ENCODE assay signal across 20 cellular contexts in the genomic region with DNA sequence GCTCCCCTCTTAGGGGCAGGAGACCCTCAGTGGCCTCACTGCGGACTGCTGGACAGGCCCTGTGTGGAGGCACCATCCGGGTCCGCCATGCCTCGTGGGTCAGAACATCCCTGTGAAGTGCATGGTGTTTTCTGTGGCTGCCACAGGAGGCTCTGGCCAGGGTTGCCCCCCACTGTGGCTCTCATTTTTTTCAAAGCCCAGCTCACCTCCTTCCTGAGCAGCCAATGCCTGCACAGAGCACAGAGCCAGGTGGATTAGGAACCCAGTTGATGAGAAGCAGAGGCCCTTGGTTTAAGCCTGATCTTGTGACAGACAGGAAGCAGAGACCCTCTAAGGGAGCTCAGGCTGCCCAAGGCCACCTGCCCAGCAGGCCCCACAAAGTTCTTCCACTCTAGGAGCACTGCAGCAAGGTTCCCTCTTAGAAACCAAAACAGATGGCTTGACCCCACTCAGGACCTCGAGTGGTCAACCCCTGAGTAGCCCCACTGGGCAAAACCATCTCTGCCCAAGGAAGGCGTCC. TPM values are rescaled to one million over a fixed set of nuclear protein-coding genes. Genes with fewer than 3 reads are reported as not detected.
DNase-seq lines count a peak whose midpoint lies in the region; ATAC-seq and TF ChIP-seq lines count a peak whose summit lies in the region.
"Had no signal": no experiment of that assay in that cellular context is flagged by ENCODE, and none has a peak within 500 bp of the region (broad histone marks: within the 10 kb centered on the region; RNA-seq: fewer than 3 reads in every experiment).

No MANE protein-coding gene starts in this region.

- no peak overlapping the region for H3K27ac ChIP-seq in CD8-positive, alpha-beta T cell (ENCODE audit: low read depth, low read length)
- H3K27ac ChIP-seq in coronary artery (no peak overlapping the region), SK-N-SH (ENCODE audit: low read depth in 2 of 2, low read length in 1 of 2) (no peak overlapping the region), prostate gland (no peak overlapping the region)
- H3K27ac ChIP-seq: left lung, SJSA1 had no signal

- TF ChIP-seq CTCF in CD8-positive, alpha-beta T cell (IDR thresholded peaks at IDR 0.05) = no peak
- TF ChIP-seq CTCF in HFF-Myc (IDR thresholded peaks at IDR 0.05; ENCODE audit: low read depth, low read length, missing control alignments) = peak; percentile 0
- TF ChIP-seq CTCF in coronary artery (IDR thresholded peaks at IDR 0.05) = no peak
- TF ChIP-seq CTCF in osteocyte (IDR thresholded peaks at IDR 0.05) = peak; percentile 30
- no peak; the same call in 1 of the 2 replicates for TF ChIP-seq CTCF in SK-N-SH (IDR thresholded peaks at IDR 0.05)
- TF ChIP-seq CTCF in prostate gland (IDR thresholded peaks at IDR 0.05) = no peak

- POLR2A ChIA-PET in CD8-positive, alpha-beta T cell (lab: Charles Lee) = interaction anchor here (2.0 kb wide), 1 partner anchor 24 kb away, joined by 7 read pairs; no protein-coding TSS in a partner anchor
- POLR2A ChIA-PET in SK-N-SH (lab: Yijun Ruan, JAX) = no interaction called here

- no peak overlapping the region for H3K27ac Mint-ChIP-seq in CD8-positive, alpha-beta T cell
- no peak overlapping the region for H3K27ac Mint-ChIP-seq in osteocyte (ENCODE audit: unreplicated experiment)
- H3K27ac Mint-ChIP-seq: activated naive CD8-positive, alpha-beta T cell treated with anti-CD3 and anti-CD28 coated beads, Interleukin-2, amount 50 U/mL, for 24 hours had no signal

- H3K27me3 Mint-ChIP-seq in CD8-positive, alpha-beta T cell (ENCODE audit: low read depth) = no peaks in the 10 kb centered on the region
- H3K27me3 Mint-ChIP-seq in osteocyte (ENCODE audit: unreplicated experiment) = peaks cover 5% of the 10 kb centered on the region

- no peaks in the 10 kb centered on the region for H3K9me3 Mint-ChIP-seq in CD8-positive, alpha-beta T cell
- no peaks in the 10 kb centered on the region for H3K9me3 Mint-ChIP-seq in osteocyte (ENCODE audit: unreplicated experiment)
- H3K9me3 Mint-ChIP-seq: activated naive CD8-positive, alpha-beta T cell treated with anti-CD3 and anti-CD28 coated beads, Interleukin-2, amount 50 U/mL, for 24 hours had no signal

- peaks cover 21% of the 10 kb centered on the region for H3K4me1 ChIP-seq in CD8-positive, alpha-beta T cell (ENCODE audit: insufficient read depth, low read length)
- peaks cover 17 to 47% of the 10 kb centered on the region in 2 experiments for H3K4me1 ChIP-seq in SK-N-SH (ENCODE audit: control insufficient read depth in 1 of 2, insufficient read depth in 2 of 2, low read depth in 1 of 2, low read length in 1 of 2)
- H3K4me1 ChIP-seq in prostate gland (replicated peaks) = peaks cover 11% of the 10 kb centered on the region

- H3K36me3 Mint-ChIP-seq in CD8-positive, alpha-beta T cell = no peaks in the 10 kb centered on the region
- no peaks in the 10 kb centered on the region for H3K36me3 Mint-ChIP-seq in osteocyte (ENCODE audit: unreplicated experiment)

- no peaks in the 10 kb centered on the region for H3K9me3 ChIP-seq in CD8-positive, alpha-beta T cell (ENCODE audit: low read length)
- H3K9me3 ChIP-seq in SK-N-SH = no peaks in the 10 kb centered on the region
- H3K9me3 ChIP-seq in prostate gland = no peaks in the 10 kb centered on the region
- H3K9me3 ChIP-seq: Caco-2, left lung, SJSA1 had no signal

- H3K36me3 ChIP-seq in CD8-positive, alpha-beta T cell (ENCODE audit: insufficient read depth, low read length) = no peaks in the 10 kb centered on the region
- H3K36me3 ChIP-seq in SK-N-SH (replicated peaks in 1 of 2; ENCODE audit: control insufficient read depth in 1 of 2, insufficient read depth in 2 of 2, low read length in 1 of 2) = no peaks in the 10 kb centered on the region
- H3K36me3 ChIP-seq in prostate gland = no peaks in the 10 kb centered on the region
- H3K36me3 ChIP-seq: left lung, SJSA1 had no signal

- H3K9me2 ChIP-seq in SK-N-SH = no peaks in the 10 kb centered on the region

- no peaks in the 10 kb centered on the region for H4K20me1 ChIP-seq in SK-N-SH (ENCODE audit: insufficient read depth)

- peaks cover 7% of the 10 kb centered on the region for H3F3A ChIP-seq in SK-N-SH (replicated peaks; ENCODE audit: insufficient read depth)

- peak overlapping the region; percentile 83 for H3K4me3 Mint-ChIP-seq in CD8-positive, alpha-beta T cell
- no peak overlapping the region for H3K4me3 Mint-ChIP-seq in osteocyte (ENCODE audit: unreplicated experiment)
- H3K4me3 Mint-ChIP-seq: activated naive CD8-positive, alpha-beta T cell treated with anti-CD3 and anti-CD28 coated beads, Interleukin-2, amount 50 U/mL, for 24 hours had no signal

- H3K4me3 ChIP-seq in CD8-positive, alpha-beta T cell (ENCODE audit: low read depth, low read length) = no peak overlapping the region
- H3K4me3 ChIP-seq in HFF-Myc (replicated peaks; ENCODE audit: low read depth, low read length) (peak overlapping the region; percentile 96), coronary artery (no peak overlapping the region), SK-N-SH (ENCODE audit: low read depth in 2 of 2, low read length in 1 of 2) (peak overlapping the region in 1 of 2 experiments; percentile 16; a peak in 1 of 4 replicates), prostate gland (no peak overlapping the region)
- H3K4me3 ChIP-seq: left lung, SJSA1 had no signal

- H3K4me2 ChIP-seq in SK-N-SH = no peak overlapping the region

- no peak for ATAC-seq in CD8-positive, alpha-beta T cell
- ATAC-seq: activated naive CD8-positive, alpha-beta T cell treated with anti-CD3 and anti-CD28 coated beads, Interleukin-2, amount 50 U/mL, for 24 hours; left lung had no signal

- no peaks in the 10 kb centered on the region for H3K27me3 ChIP-seq in CD8-positive, alpha-beta T cell (ENCODE audit: insufficient read depth, low read length)
- H3K27me3 ChIP-seq in SK-N-SH (ENCODE audit: insufficient read depth) (no peaks in the 10 kb centered on the region), prostate gland (replicated peaks; ENCODE audit: insufficient read depth) (no peaks in the 10 kb centered on the region)
- H3K27me3 ChIP-seq: SJSA1 had no signal

- H2AFZ ChIP-seq in SK-N-SH (ENCODE audit: low read depth) = no peak overlapping the region

- H3K9ac ChIP-seq in SK-N-SH = no peak overlapping the region

- TF ChIP-seq EP300 in SK-N-SH (IDR thresholded peaks at IDR 0.05; ENCODE audit: borderline replicate concordance in 1 of 2, low read depth in 1 of 2, low read length in 1 of 2) = no peak

- no peak for TF ChIP-seq RAD21 in SK-N-SH (IDR thresholded peaks at IDR 0.05; ENCODE audit: low read length)

- peak in 1 of 7 experiments; percentile 9 for DNase-seq in CD8-positive, alpha-beta T cell
- no peak for DNase-seq in HFF-Myc (ENCODE audit: extremely low read depth, low read depth)
- DNase-seq in coronary artery (ENCODE audit: low spot score) = peak; percentile 50
- peak; percentile 77 for DNase-seq in osteocyte (ENCODE audit: extremely low spot score, unreplicated experiment)
- DNase-seq in GM19238 (ENCODE audit: insufficient read length, low spot score) = no peak
- DNase-seq in SK-N-SH = no peak
- DNase-seq in prostate gland (ENCODE audit: low spot score) = no peak
- DNase-seq: activated CD4-positive, CD25-positive, alpha-beta regulatory T cell treated with anti-CD3 and anti-CD28 coated beads, Interleukin-2, amount 50 U/mL, for 72 hours; activated naive CD8-positive, alpha-beta T cell treated with anti-CD3 and anti-CD28 coated beads, Interleukin-2, amount 50 U/mL, for 24 hours; Caco-2; glutamatergic neuron; GOT3; NCI-H1105 treated with DMSO at 0.1 percent for 48 hours; NCI-H2171; NCI-H526 treated with DMSO at 0.1 percent for 48 hours had no signal

- 95% methylated on average over 3 of the region's 6 CpGs for WGBS in SK-N-SH (ENCODE audit: low lambda C conversion rate)
- 90% methylated on average over 6 of the region's 6 CpGs for WGBS in prostate gland

- intact Hi-C loops in CD8-positive, alpha-beta T cell (cut with DNase I, micrococcal nuclease) = loop anchor here (2.0 to 5.0 kb wide), 5 partner anchors 55 to 853 kb away; a partner anchor contains a TSS
- intact Hi-C loops in prostate gland (cut with DNase I) = loop anchor here (5.0 kb wide), 1 partner anchor 97 kb away; no protein-coding TSS in a partner anchor

- CTCF ChIA-PET in CD8-positive, alpha-beta T cell (lab: Charles Lee) = interaction anchor here (1.4 to 1.5 kb wide), 2 partner anchors 16 to 28 kb away, joined by 3 to 6 read pairs; no protein-coding TSS in a partner anchor
- CTCF ChIA-PET in SK-N-SH (lab: Yijun Ruan, JAX) = interaction anchor here (1.3 to 2.3 kb wide), 2 partner anchors 28 to 158 kb away, joined by 3 to 6 read pairs; a partner anchor contains a TSS

- H3K79me2 ChIP-seq in SK-N-SH (ENCODE audit: insufficient read depth) = no peaks in the 10 kb centered on the region

- TF ChIP-seq POLR2A in prostate gland (IDR thresholded peaks at IDR 0.05) = no peak

- peaks cover 21% of the 10 kb centered on the region for H3K4me1 Mint-ChIP-seq in CD8-positive, alpha-beta T cell (ENCODE audit: low read depth)
- H3K4me1 Mint-ChIP-seq in osteocyte (ENCODE audit: unreplicated experiment) = peaks cover 52% of the 10 kb centered on the region

TF ChIP-seq in SK-N-SH, 30 proteins besides CTCF, POLR2A, EP300 and RAD21 (continues in another document):
- no peak for TF ChIP-seq TCF12 (IDR thresholded peaks at IDR 0.05)
- TF ChIP-seq POLR2AphosphoS5 (IDR thresholded peaks at IDR 0.05; ENCODE audit: low read depth, low read length) = no peak

RNA-seq across cellular contexts. Expression of a gene that starts 25.5 kb away (rescaled TPM):
- not detected for total RNA-seq in CD8-positive, alpha-beta T cell
- not detected in 2 replicates for total RNA-seq in osteocyte
- polyA plus RNA-seq in SK-N-SH (2012; rRNA removed) = not detected in 2 replicates
- polyA plus RNA-seq in SK-N-SH (2012; cell fraction: cytosol; rRNA removed) = not detected in 2 replicates
- not detected in 2 replicates for polyA plus RNA-seq in SK-N-SH (2012; cell fraction: nucleus; rRNA removed)
- total RNA-seq in prostate gland = 1 to 10 TPM in 1 of 2 donors, not detected in 1; 3.0 TPM
- total RNA-seq: Caco-2, esophagus mucosa, left lung, mononuclear cell, SJSA1, temporal lobe had no signal

RNA-seq across cellular contexts. Expression of a gene that starts 54.7 kb away (rescaled TPM):
- total RNA-seq in CD8-positive, alpha-beta T cell = 10 to 100 TPM; 11.0 to 13.8 TPM
- total RNA-seq in osteocyte = 28.6 and 29.6 TPM in 2 replicates
- polyA plus RNA-seq in SK-N-SH (2012; rRNA removed) = 44.0 and 45.6 TPM in 2 replicates
- 41.0 and 45.9 TPM in 2 replicates for polyA plus RNA-seq in SK-N-SH (2012; cell fraction: cytosol; rRNA removed)
- 32.7 and 40.3 TPM in 2 replicates for polyA plus RNA-seq in SK-N-SH (2012; cell fraction: nucleus; rRNA removed)
- total RNA-seq in prostate gland = 10 to 100 TPM; 51.6 to 74.7 TPM

RNA-seq across cellular contexts. Expression of a gene that starts 54.8 kb away (rescaled TPM):
- total RNA-seq in CD8-positive, alpha-beta T cell = 1 to 10 TPM; 7.4 to 9.5 TPM
- total RNA-seq in osteocyte (18.2 and 20.7 TPM in 2 replicates), prostate gland (10 to 100 TPM; 29.8 to 38.3 TPM)
- polyA plus RNA-seq in SK-N-SH (2012; rRNA removed) = 15.0 and 16.6 TPM in 2 replicates
- 5.9 and 11.5 TPM in 2 replicates for polyA plus RNA-seq in SK-N-SH (2012; cell fraction: cytosol; rRNA removed)
- 24.2 and 29.6 TPM in 2 replicates for polyA plus RNA-seq in SK-N-SH (2012; cell fraction: nucleus; rRNA removed)

Comparison
In these comparisons a context has a peak if more than half of its experiments do, and no peak if none do; other contexts are left out.
1. DNase-seq: peak in coronary artery (single experiment) and osteocyte (single experiment); none in HFF-Myc (single experiment), GM19238 (single experiment), SK-N-SH (single experiment) and prostate gland (single experiment).
2. CTCF ChIP-seq: peak in HFF-Myc (single experiment) and osteocyte (single experiment); none in CD8-positive, alpha-beta T cell (single experiment), coronary artery (single experiment), SK-N-SH (single experiment) and prostate gland (0 of 4).